In the genomic region with DNA sequence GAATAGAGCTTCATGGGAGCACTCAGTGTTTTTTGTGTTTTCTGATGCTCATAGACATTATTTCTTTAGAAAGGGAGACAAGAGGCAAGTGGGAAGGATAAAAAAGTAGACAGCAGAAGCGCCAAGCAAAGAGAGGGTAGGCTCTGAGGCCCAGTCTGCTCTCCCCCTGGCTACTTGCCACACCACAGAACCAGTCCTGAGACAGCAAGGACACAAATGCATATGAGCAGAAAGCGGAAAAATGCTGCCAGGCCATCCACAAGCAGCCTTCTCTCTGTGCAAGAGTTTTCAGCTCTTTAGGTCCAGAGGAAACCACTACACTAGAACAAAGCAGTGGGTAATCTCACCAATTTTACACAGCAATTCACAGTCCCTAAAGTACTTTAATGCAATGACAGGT, we compare ENCODE assay signal across 18 cellular contexts.
"Had no signal": no experiment of that assay in that cellular context is flagged by ENCODE, and none has a peak within 500 bp of the region (broad histone marks: within the 10 kb centered on the region; RNA-seq: fewer than 3 reads in every experiment).

No MANE protein-coding gene starts in this region.

- H3K9me3 Mint-ChIP-seq: activated CD4-positive, alpha-beta T cell treated with anti-CD3 and anti-CD28 coated beads, Interleukin-2, amount 10 ng/mL, durations not matched to agents 7 days and 5 days; activated naive CD4-positive, alpha-beta T cell treated with anti-CD3 and anti-CD28 coated beads for 36 hours; activated T-cell treated with anti-CD3 and anti-CD28 coated beads, Interleukin-2, amount 50 U/mL, for 24 hours; activated T-helper 2 cell treated with anti-CD3 and anti-CD28 coated beads, Interferon-gamma antibody, Interleukin-2, Interleukin-4, amounts not matched to agents 10 μg/mL and 5 μg/mL and 100 μg/mL, durations not matched to agents 14 hours and 24 hours and 36 hours; natural killer cell; stimulated activated naive B cell treated with anti-CD40 and anti-IgM and Interleukin-4, amounts not matched to agents 10 μg/mL and 1 μg/mL and 100 μg/mL, for 72 hours; T-helper 1 cell treated with Interleukin-12 subunit alpha and Interleukin-12 subunit beta and Interleukin-4 antibody, amounts not matched to agents 30 μg/mL and 1 μg/mL, for 36 hours had no signal

- ATAC-seq: activated CD4-positive, CD25-positive, alpha-beta regulatory T cell treated with anti-CD3 and anti-CD28 coated beads, Interleukin-2, amount 50 U/mL, for 24 hours; activated CD8-positive, alpha-beta T cell treated with anti-CD3 and anti-CD28 coated beads, Interleukin-2, amount 10 ng/mL, durations not matched to agents 7 days and 5 days; effector memory CD8-positive, alpha-beta T cell; left cardiac atrium; natural killer cell; stimulated activated naive B cell treated with anti-CD40 and anti-IgM and Interleukin-4, amounts not matched to agents 10 μg/mL and 1 μg/mL and 100 μg/mL, for 72 hours had no signal

- H3K27ac ChIP-seq: esophagus squamous epithelium, thoracic aorta had no signal

- H3K4me3 ChIP-seq: esophagus squamous epithelium, thoracic aorta had no signal

- H3K4me1 Mint-ChIP-seq: activated CD4-positive, alpha-beta T cell treated with anti-CD3 and anti-CD28 coated beads, Interleukin-2, amount 10 ng/mL, durations not matched to agents 7 days and 5 days; natural killer cell; stimulated activated naive B cell treated with anti-CD40 and anti-IgM and Interleukin-4, amounts not matched to agents 10 μg/mL and 1 μg/mL and 100 μg/mL, for 72 hours had no signal

- H3K27ac Mint-ChIP-seq: activated CD4-positive, alpha-beta T cell treated with anti-CD3 and anti-CD28 coated beads, Interleukin-2, amount 10 ng/mL, durations not matched to agents 7 days and 5 days; activated CD8-positive, alpha-beta T cell treated with anti-CD3 and anti-CD28 coated beads, Interleukin-2, amount 10 ng/mL, durations not matched to agents 7 days and 5 days; activated naive CD4-positive, alpha-beta T cell treated with anti-CD3 and anti-CD28 coated beads for 36 hours; activated T-cell treated with anti-CD3 and anti-CD28 coated beads, Interleukin-2, amount 50 U/mL, for 24 hours; activated T-helper 2 cell treated with anti-CD3 and anti-CD28 coated beads, Interferon-gamma antibody, Interleukin-2, Interleukin-4, amounts not matched to agents 10 μg/mL and 5 μg/mL and 100 μg/mL, durations not matched to agents 14 hours and 24 hours and 36 hours; effector memory CD8-positive, alpha-beta T cell; natural killer cell; stimulated activated naive B cell treated with anti-CD40 and anti-IgM and Interleukin-4, amounts not matched to agents 10 μg/mL and 1 μg/mL and 100 μg/mL, for 72 hours; T-helper 1 cell treated with Interleukin-12 subunit alpha and Interleukin-12 subunit beta and Interleukin-4 antibody, amounts not matched to agents 30 μg/mL and 1 μg/mL, for 36 hours had no signal

- H3K36me3 Mint-ChIP-seq: natural killer cell; stimulated activated naive B cell treated with anti-CD40 and anti-IgM and Interleukin-4, amounts not matched to agents 10 μg/mL and 1 μg/mL and 100 μg/mL, for 72 hours had no signal

- H3K27me3 ChIP-seq: esophagus squamous epithelium had no signal

- H3K9me3 ChIP-seq: esophagus squamous epithelium, thoracic aorta had no signal

- DNase-seq: activated CD4-positive, alpha-beta T cell treated with anti-CD3 and anti-CD28 coated beads, Interleukin-2, amount 10 ng/mL, durations not matched to agents 7 days and 5 days; activated CD8-positive, alpha-beta T cell treated with anti-CD3 and anti-CD28 coated beads, Interleukin-2, amount 10 ng/mL, durations not matched to agents 7 days and 5 days; activated naive CD4-positive, alpha-beta T cell treated with anti-CD3 and anti-CD28 coated beads for 36 hours; activated T-cell treated with anti-CD3 and anti-CD28 coated beads, Interleukin-2, amount 50 U/mL, for 24 hours; anterior cingulate cortex; effector memory CD8-positive, alpha-beta T cell; esophagus squamous epithelium; foreskin fibroblast; hippocampal formation; left cardiac atrium; mesendoderm; natural killer cell; retina; stimulated activated naive B cell treated with anti-CD40 and anti-IgM and Interleukin-4, amounts not matched to agents 10 μg/mL and 1 μg/mL and 100 μg/mL, for 72 hours had no signal

- H3K27me3 Mint-ChIP-seq: activated T-cell treated with anti-CD3 and anti-CD28 coated beads, Interleukin-2, amount 50 U/mL, for 24 hours; effector memory CD8-positive, alpha-beta T cell; stimulated activated naive B cell treated with anti-CD40 and anti-IgM and Interleukin-4, amounts not matched to agents 10 μg/mL and 1 μg/mL and 100 μg/mL, for 72 hours had no signal

- H3K36me3 ChIP-seq: esophagus squamous epithelium, thoracic aorta had no signal

- H3K4me3 Mint-ChIP-seq: activated CD4-positive, alpha-beta T cell treated with anti-CD3 and anti-CD28 coated beads, Interleukin-2, amount 10 ng/mL, durations not matched to agents 7 days and 5 days; activated CD8-positive, alpha-beta T cell treated with anti-CD3 and anti-CD28 coated beads, Interleukin-2, amount 10 ng/mL, durations not matched to agents 7 days and 5 days; activated naive CD4-positive, alpha-beta T cell treated with anti-CD3 and anti-CD28 coated beads for 36 hours; activated T-cell treated with anti-CD3 and anti-CD28 coated beads, Interleukin-2, amount 50 U/mL, for 24 hours; effector memory CD8-positive, alpha-beta T cell; natural killer cell; stimulated activated naive B cell treated with anti-CD40 and anti-IgM and Interleukin-4, amounts not matched to agents 10 μg/mL and 1 μg/mL and 100 μg/mL, for 72 hours; T-helper 1 cell treated with Interleukin-12 subunit alpha and Interleukin-12 subunit beta and Interleukin-4 antibody, amounts not matched to agents 30 μg/mL and 1 μg/mL, for 36 hours had no signal
